In genomic region chr1:89994231-89994804, GRCh38 we compare ENCODE assay signal across 8 cellular contexts. TPM values are rescaled to one million over a fixed set of nuclear protein-coding genes. Genes with fewer than 3 reads are reported as not detected.
DNase-seq lines count a peak whose midpoint lies in the region; ATAC-seq, FAIRE-seq and TF ChIP-seq lines count a peak whose summit lies in the region.

No MANE protein-coding gene starts in this region.

- no peak for TF ChIP-seq RAD21 in A549 (conservative IDR thresholded peaks at IDR 0.05 in 1 of 2, IDR thresholded peaks at IDR 0.05 in 1 of 2)

- peak overlapping the region; percentile 72 for H3K4me3 ChIP-seq in A549
- H3K4me3 ChIP-seq in mucosa of stomach (ENCODE audit: low read length) = peak overlapping the region; percentile 52

- 71% methylated on average over 16 of the region's 16 CpGs for WGBS in A549 (ENCODE audit: missing lambda C conversion rate)

- POLR2A ChIA-PET in A549 (lab: Yijun Ruan, JAX) = interaction anchor here (1.0 kb wide), 2 partner anchors 19 to 192 kb away, joined by 3 read pairs; no protein-coding TSS in a partner anchor

- no peaks in the 10 kb centered on the region for H3K9me3 ChIP-seq in A549
- no peaks in the 10 kb centered on the region for H3K9me3 ChIP-seq in KOPT-K1 (ENCODE audit: insufficient read depth, low read length, poor library complexity, severe bottlenecking)
- H3K9me3 ChIP-seq in mucosa of stomach (ENCODE audit: control insufficient read depth, low read length) = no peaks in the 10 kb centered on the region

- H3K9ac ChIP-seq in mucosa of stomach (ENCODE audit: low read length) = peak overlapping the region; percentile 89

- TF ChIP-seq POLR2A in A549 (IDR thresholded peaks at IDR 0.05; ENCODE audit: low read length) = no peak

- H3K36me3 ChIP-seq in KOPT-K1 (ENCODE audit: insufficient read depth, low read length) (peaks cover 22% of the 10 kb centered on the region), mucosa of stomach (ENCODE audit: control insufficient read depth, insufficient read depth, low read length) (no peaks in the 10 kb centered on the region)

- DNase-seq in A549 (ENCODE audit: low read depth in 1 of 2, low spot score in 1 of 2) (no peak), NCI-H2196 (lab: John Stamatoyannopoulos, UW; ENCODE audit: unreplicated experiment) (no peak), SK-N-DZ (ENCODE audit: low spot score) (no peak)

- peak overlapping the region; percentile 73 for H3K4me2 ChIP-seq in A549

- no peak for ATAC-seq in A549
- ATAC-seq in HG02840 (IDR thresholded peaks at IDR 0.05; ENCODE audit: low FRiP score, unreplicated experiment) = no peak
- no peak for ATAC-seq in HG02610 (IDR thresholded peaks at IDR 0.05; ENCODE audit: unreplicated experiment)

- CTCF ChIA-PET in A549 (lab: Yijun Ruan, JAX) = interaction anchor here (1.0 to 1.2 kb wide), 2 partner anchors 186 to 195 kb away, joined by 3 read pairs; no protein-coding TSS in a partner anchor

- TF ChIP-seq CTCF in A549 (IDR thresholded peaks at IDR 0.05) = no peak

- H3K27ac ChIP-seq in A549 (peak overlapping the region; percentile 92 to 95), KOPT-K1 (ENCODE audit: low read depth, low read length, poor library complexity, severe bottlenecking) (peak overlapping the region; percentile 80), cingulate gyrus (ENCODE audit: low read depth, low read length) (peak overlapping the region; percentile 71)

- no peak for FAIRE-seq in A549 (lab: Jason Lieb, UNC)

- no peak for TF ChIP-seq EP300 in A549 (IDR thresholded peaks at IDR 0.05)

- H3K4me1 ChIP-seq in A549 (peaks cover 55% of the 10 kb centered on the region), mucosa of stomach (ENCODE audit: control insufficient read depth, insufficient read depth, low read length) (peaks cover 33% of the 10 kb centered on the region)

- no peaks in the 10 kb centered on the region for H3K27me3 ChIP-seq in mucosa of stomach (ENCODE audit: control insufficient read depth, insufficient read depth, low read length)

TF ChIP-seq in A549, 52 proteins besides CTCF, POLR2A, EP300 and RAD21:
- TF ChIP-seq PBX3 (IDR thresholded peaks at IDR 0.05) (no peak), JUNB (IDR thresholded peaks at IDR 0.05) (no peak), ZC3H11A (IDR thresholded peaks at IDR 0.05) (no peak), MAX (IDR thresholded peaks at IDR 0.05) (no peak), HMGXB4 (CRISPR knock-in tag; IDR thresholded peaks at IDR 0.05; ENCODE audit: borderline replicate concordance) (no peak), FOSB (CRISPR knock-in tag; IDR thresholded peaks at IDR 0.05) (no peak), FOSL2 (IDR thresholded peaks at IDR 0.05) (no peak), FOSL2 (CRISPR knock-in tag; IDR thresholded peaks at IDR 0.05) (peak; percentile 53; the same call in 1 of the 2 replicates), HOXB13 (CRISPR knock-in tag; IDR thresholded peaks at IDR 0.05; ENCODE audit: low read depth) (no peak), EHF (CRISPR knock-in tag; IDR thresholded peaks at IDR 0.05) (no peak)

RNA-seq across cellular contexts. Expression of gene ZNF326, which starts 0.6 kb away (rescaled TPM):
- polyA plus RNA-seq in A549 (2011; rRNA removed) (18.7 and 32.3 TPM in 2 replicates), A549 (2017; fragmentation: RNase III; extraction: RNeasy Plus Mini Kit Qiagen cat#74134 plus additional on column Dnase treatment) (47.8 to 52.2 TPM (median 50.0 TPM) in 3 replicates)
- polyA plus RNA-seq in A549 (2012; cell fraction: cytosol; rRNA removed) = 15.9 and 17.6 TPM in 2 replicates
- 14.2 and 16.8 TPM in 2 replicates for polyA plus RNA-seq in A549 (2012; cell fraction: nucleus; rRNA removed)
- 12.4 and 12.7 TPM in 2 replicates for polyA minus RNA-seq in A549 (2011; rRNA and poly(A)+ RNA removed)
- polyA plus RNA-seq in SK-N-DZ (2014; cell fraction: cytosol; rRNA removed) = 11.2 and 14.2 TPM in 2 replicates
- polyA plus RNA-seq in SK-N-DZ (2014; cell fraction: nucleus; rRNA removed) = 15.4 and 32.0 TPM in 2 replicates
